Comparison of ENCODE assay signal across 2 cellular contexts in genomic region chr1:32303997-32304622, GRCh38.
TF ChIP-seq lines count a peak whose summit lies in the region.

No MANE protein-coding gene starts in this region.

TF ChIP-seq in WTC11, 78 proteins besides CTCF, POLR2A, EP300 and RAD21:
- TF ChIP-seq SMAD3 (CRISPR knock-in tag; IDR thresholded peaks at IDR 0.05; ENCODE audit: borderline replicate concordance) (no peak), NFYB (CRISPR knock-in tag; conservative IDR thresholded peaks at IDR 0.05; ENCODE audit: low read depth) (no peak), ATF1 (CRISPR knock-in tag; IDR thresholded peaks at IDR 0.05) (no peak), TP53 (CRISPR knock-in tag; IDR thresholded peaks at IDR 0.05) (no peak), ZNF396 (CRISPR knock-in tag; IDR thresholded peaks at IDR 0.05; ENCODE audit: borderline replicate concordance) (no peak), CDX4 (CRISPR knock-in tag; IDR thresholded peaks at IDR 0.05; ENCODE audit: borderline replicate concordance) (no peak), HMGA2 (CRISPR knock-in tag; IDR thresholded peaks at IDR 0.05) (no peak), TCF7 (CRISPR knock-in tag; IDR thresholded peaks at IDR 0.05; ENCODE audit: low read depth) (no peak), FOXK1 (CRISPR knock-in tag; IDR thresholded peaks at IDR 0.05) (no peak)
- TF ChIP-seq, protein P1, sequence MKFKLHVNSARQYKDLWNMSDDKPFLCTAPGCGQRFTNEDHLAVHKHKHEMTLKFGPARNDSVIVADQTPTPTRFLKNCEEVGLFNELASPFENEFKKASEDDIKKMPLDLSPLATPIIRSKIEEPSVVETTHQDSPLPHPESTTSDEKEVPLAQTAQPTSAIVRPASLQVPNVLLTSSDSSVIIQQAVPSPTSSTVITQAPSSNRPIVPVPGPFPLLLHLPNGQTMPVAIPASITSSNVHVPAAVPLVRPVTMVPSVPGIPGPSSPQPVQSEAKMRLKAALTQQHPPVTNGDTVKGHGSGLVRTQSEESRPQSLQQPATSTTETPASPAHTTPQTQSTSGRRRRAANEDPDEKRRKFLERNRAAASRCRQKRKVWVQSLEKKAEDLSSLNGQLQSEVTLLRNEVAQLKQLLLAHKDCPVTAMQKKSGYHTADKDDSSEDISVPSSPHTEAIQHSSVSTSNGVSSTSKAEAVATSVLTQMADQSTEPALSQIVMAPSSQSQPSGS (CRISPR knock-in tag; IDR thresholded peaks at IDR 0.05; ENCODE audit: borderline replicate concordance, low read depth): no peak
- TF ChIP-seq, protein P2, sequence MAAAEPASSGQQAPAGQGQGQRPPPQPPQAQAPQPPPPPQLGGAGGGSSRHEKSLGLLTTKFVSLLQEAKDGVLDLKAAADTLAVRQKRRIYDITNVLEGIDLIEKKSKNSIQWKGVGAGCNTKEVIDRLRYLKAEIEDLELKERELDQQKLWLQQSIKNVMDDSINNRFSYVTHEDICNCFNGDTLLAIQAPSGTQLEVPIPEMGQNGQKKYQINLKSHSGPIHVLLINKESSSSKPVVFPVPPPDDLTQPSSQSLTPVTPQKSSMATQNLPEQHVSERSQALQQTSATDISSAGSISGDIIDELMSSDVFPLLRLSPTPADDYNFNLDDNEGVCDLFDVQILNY (CRISPR knock-in tag; IDR thresholded peaks at IDR 0.05): no peak

TF ChIP-seq in SK-N-SH treated with all-trans-retinoic acid at 6 μM for 48 hours, 23 proteins besides CTCF, POLR2A, EP300 and RAD21:
- TF ChIP-seq ISL1 (CRISPR knock-in tag; IDR thresholded peaks at IDR 0.05) (no peak), PPARA (CRISPR knock-in tag; IDR thresholded peaks at IDR 0.05; ENCODE audit: borderline replicate concordance) (no peak), ZFP30 (CRISPR knock-in tag; IDR thresholded peaks at IDR 0.05) (no peak), OSR1 (CRISPR knock-in tag; IDR thresholded peaks at IDR 0.05) (no peak), ESRRG (CRISPR knock-in tag; IDR thresholded peaks at IDR 0.05) (no peak), CSRNP3 (CRISPR knock-in tag; IDR thresholded peaks at IDR 0.05) (no peak), ZFP3 (CRISPR knock-in tag; IDR thresholded peaks at IDR 0.05) (no peak), ZNF8 (CRISPR knock-in tag; IDR thresholded peaks at IDR 0.05) (no peak), ZNF565 (CRISPR knock-in tag; conservative IDR thresholded peaks at IDR 0.05; ENCODE audit: low read depth) (no peak), BACH2 (CRISPR knock-in tag; IDR thresholded peaks at IDR 0.05; ENCODE audit: borderline replicate concordance) (no peak), TCF4 (CRISPR knock-in tag; IDR thresholded peaks at IDR 0.05; ENCODE audit: borderline replicate concordance) (no peak), GLIS3 (CRISPR knock-in tag; IDR thresholded peaks at IDR 0.05) (no peak), ZNF70 (CRISPR knock-in tag; IDR thresholded peaks at IDR 0.05) (no peak), ZC3H10 (CRISPR knock-in tag; IDR thresholded peaks at IDR 0.05) (no peak)
- TF ChIP-seq, protein P3, sequence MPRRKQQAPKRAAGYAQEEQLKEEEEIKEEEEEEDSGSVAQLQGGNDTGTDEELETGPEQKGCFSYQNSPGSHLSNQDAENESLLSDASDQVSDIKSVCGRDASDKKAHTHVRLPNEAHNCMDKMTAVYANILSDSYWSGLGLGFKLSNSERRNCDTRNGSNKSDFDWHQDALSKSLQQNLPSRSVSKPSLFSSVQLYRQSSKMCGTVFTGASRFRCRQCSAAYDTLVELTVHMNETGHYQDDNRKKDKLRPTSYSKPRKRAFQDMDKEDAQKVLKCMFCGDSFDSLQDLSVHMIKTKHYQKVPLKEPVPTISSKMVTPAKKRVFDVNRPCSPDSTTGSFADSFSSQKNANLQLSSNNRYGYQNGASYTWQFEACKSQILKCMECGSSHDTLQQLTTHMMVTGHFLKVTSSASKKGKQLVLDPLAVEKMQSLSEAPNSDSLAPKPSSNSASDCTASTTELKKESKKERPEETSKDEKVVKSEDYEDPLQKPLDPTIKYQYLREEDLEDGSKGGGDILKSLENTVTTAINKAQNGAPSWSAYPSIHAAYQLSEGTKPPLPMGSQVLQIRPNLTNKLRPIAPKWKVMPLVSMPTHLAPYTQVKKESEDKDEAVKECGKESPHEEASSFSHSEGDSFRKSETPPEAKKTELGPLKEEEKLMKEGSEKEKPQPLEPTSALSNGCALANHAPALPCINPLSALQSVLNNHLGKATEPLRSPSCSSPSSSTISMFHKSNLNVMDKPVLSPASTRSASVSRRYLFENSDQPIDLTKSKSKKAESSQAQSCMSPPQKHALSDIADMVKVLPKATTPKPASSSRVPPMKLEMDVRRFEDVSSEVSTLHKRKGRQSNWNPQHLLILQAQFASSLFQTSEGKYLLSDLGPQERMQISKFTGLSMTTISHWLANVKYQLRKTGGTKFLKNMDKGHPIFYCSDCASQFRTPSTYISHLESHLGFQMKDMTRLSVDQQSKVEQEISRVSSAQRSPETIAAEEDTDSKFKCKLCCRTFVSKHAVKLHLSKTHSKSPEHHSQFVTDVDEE (CRISPR knock-in tag; IDR thresholded peaks at IDR 0.05): no peak
- TF ChIP-seq, protein P4, sequence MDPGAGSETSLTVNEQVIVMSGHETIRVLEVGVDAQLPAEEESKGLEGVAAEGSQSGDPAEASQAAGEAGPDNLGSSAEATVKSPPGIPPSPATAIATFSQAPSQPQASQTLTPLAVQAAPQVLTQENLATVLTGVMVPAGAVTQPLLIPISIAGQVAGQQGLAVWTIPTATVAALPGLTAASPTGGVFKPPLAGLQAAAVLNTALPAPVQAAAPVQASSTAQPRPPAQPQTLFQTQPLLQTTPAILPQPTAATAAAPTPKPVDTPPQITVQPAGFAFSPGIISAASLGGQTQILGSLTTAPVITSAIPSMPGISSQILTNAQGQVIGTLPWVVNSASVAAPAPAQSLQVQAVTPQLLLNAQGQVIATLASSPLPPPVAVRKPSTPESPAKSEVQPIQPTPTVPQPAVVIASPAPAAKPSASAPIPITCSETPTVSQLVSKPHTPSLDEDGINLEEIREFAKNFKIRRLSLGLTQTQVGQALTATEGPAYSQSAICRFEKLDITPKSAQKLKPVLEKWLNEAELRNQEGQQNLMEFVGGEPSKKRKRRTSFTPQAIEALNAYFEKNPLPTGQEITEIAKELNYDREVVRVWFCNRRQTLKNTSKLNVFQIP (CRISPR knock-in tag; IDR thresholded peaks at IDR 0.05; ENCODE audit: borderline replicate concordance, low read depth): no peak
